ENCODE assay signal across 14 cellular contexts in the genomic region with DNA sequence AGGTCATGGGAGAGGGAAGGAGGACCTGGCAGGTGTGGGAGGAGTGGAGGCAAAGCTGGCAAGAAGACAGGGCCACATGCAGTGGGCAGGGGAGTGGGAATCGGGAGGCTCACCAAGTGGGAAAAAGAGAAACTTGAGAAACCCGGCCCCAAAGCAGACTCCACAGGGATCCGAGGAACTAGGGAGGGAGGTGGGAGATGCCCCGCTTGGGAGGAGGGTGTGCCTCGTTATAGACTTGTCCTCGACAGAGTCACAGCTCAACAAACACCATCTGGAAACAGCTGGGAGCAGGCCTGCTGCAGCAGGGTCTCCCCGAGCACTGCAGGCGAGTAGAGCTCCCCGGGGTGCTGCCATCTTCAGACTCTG.
"Had no signal": no experiment of that assay in that cellular context is flagged by ENCODE, and none has a peak within 500 bp of the region (broad histone marks: within the 10 kb centered on the region; RNA-seq: fewer than 3 reads in every experiment).

No MANE protein-coding gene starts in this region.

- ATAC-seq: activated naive CD8-positive, alpha-beta T cell treated with anti-CD3 and anti-CD28 coated beads, Interleukin-2, amount 50 U/mL, for 24 hours; foreskin keratinocyte; left lobe of liver; right lobe of liver; WTC11 had no signal

- H3K27me3 Mint-ChIP-seq: activated naive CD8-positive, alpha-beta T cell treated with anti-CD3 and anti-CD28 coated beads, Interleukin-2, amount 50 U/mL, for 24 hours had no signal

- H3K27me3 ChIP-seq: ascending aorta, foreskin keratinocyte, right lobe of liver, upper lobe of left lung had no signal

- H3K9ac ChIP-seq: SK-N-SH had no signal

- H3K9me3 ChIP-seq: ascending aorta, prostate gland, right lobe of liver, SK-N-SH, upper lobe of left lung had no signal

- H3K4me3 Mint-ChIP-seq: activated naive CD8-positive, alpha-beta T cell treated with anti-CD3 and anti-CD28 coated beads, Interleukin-2, amount 50 U/mL, for 24 hours; WTC11 had no signal

- H3K4me3 ChIP-seq: ascending aorta, prostate gland, right lobe of liver, upper lobe of left lung had no signal

- H3K36me3 Mint-ChIP-seq: WTC11 had no signal

- H3K27ac Mint-ChIP-seq: activated naive CD8-positive, alpha-beta T cell treated with anti-CD3 and anti-CD28 coated beads, Interleukin-2, amount 50 U/mL, for 24 hours; WTC11 had no signal

- H3K9me2 ChIP-seq: SK-N-SH had no signal

- H3K4me1 ChIP-seq: ascending aorta, foreskin keratinocyte, prostate gland, right lobe of liver had no signal

- H3K4me2 ChIP-seq: SK-N-SH had no signal

- DNase-seq: activated CD4-positive, alpha-beta T cell treated with anti-CD3 and anti-CD28 coated beads for 48 hours; activated gamma-delta T cell; activated naive CD8-positive, alpha-beta T cell treated with anti-CD3 and anti-CD28 coated beads, Interleukin-2, amount 50 U/mL, for 24 hours; activated T-cell treated with anti-CD3 and anti-CD28 coated beads for 4 hours; foreskin keratinocyte; SK-N-SH; stimulated activated CD4-positive, alpha-beta T cell treated with anti-CD3 and anti-CD28 coated beads, Interleukin-12 subunit alpha, Interleukin-12 subunit beta, amount 100 ng/mL, for 4 hours; stimulated activated naive CD4-positive, alpha-beta T cell treated with Interleukin-2 at 50 U/mL for 16 hours had no signal

- H3K27ac ChIP-seq: ascending aorta, foreskin keratinocyte, prostate gland, right lobe of liver, upper lobe of left lung had no signal
